In the genomic region with DNA sequence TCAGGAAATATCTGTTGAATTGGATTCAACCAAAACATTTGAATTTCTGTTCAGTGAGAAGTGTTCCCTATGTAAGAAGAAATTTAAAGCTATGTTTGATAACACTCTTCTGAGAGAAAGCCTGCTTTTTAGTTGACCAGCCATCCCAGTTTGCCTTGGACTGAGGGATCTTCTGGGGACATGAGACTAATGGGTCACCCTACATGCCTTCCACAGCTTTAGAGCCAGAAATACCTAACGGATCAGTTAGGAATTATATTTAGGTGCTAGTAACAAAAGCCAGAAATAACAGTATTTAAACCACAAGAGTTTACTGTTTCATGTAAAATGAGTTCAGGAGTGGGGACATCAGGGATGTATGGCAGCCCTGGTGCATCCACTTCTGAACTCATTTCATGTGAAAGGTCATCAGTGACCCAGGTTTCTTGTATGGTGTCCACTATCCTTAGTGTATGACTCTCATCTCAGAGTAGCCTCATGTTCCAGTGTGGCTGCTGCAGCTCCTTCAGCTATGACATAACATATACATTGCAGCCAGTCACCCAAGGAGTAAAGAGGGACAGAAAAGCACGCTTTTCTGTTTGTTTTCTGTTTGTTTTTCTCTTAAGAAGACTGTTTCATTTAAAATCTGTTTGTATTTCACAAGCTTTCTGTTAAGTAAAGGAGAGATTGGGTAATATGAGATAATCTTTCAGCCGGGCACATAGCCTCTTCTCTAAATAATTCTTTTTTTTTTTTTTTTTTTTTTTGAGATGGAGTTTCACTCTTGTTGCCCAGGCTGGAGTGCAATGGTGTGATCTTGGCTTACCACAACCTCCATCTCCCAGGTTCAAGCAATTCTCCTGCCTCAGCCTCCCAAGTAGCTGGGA, we compare ENCODE assay signal across 10 cellular contexts.
"Had no signal": no experiment of that assay in that cellular context is flagged by ENCODE, and none has a peak within 500 bp of the region (broad histone marks: within the 10 kb centered on the region; RNA-seq: fewer than 3 reads in every experiment).

No MANE protein-coding gene starts in this region.

- H3K4me1 Mint-ChIP-seq: IgD-negative memory B cell had no signal

- DNase-seq: GM23248, GOT3, H7, HFFc6, KBM-7 had no signal

- ATAC-seq: HCT116, HepG2 had no signal

- H3K4me1 ChIP-seq: HAP-1 had no signal

- H3K27me3 Mint-ChIP-seq: IgD-negative memory B cell had no signal

- H2AFZ ChIP-seq: GM23248 had no signal

- H3K9me3 ChIP-seq: HAP-1 had no signal

- H3K4me3 ChIP-seq: GM23248, HAP-1 had no signal

- H3K36me3 Mint-ChIP-seq: IgD-negative memory B cell had no signal

- H3K36me3 ChIP-seq: HAP-1 had no signal

- H3K27ac ChIP-seq: GM23248, HL-60 had no signal

- H3K9ac ChIP-seq: GM23248 had no signal

- H3K9me3 Mint-ChIP-seq: IgD-negative memory B cell had no signal

- H3K4me3 Mint-ChIP-seq: HFFc6, IgD-negative memory B cell had no signal

- H3K27ac Mint-ChIP-seq: HFFc6, IgD-negative memory B cell had no signal
